Comparison of ENCODE assay signal across 32 cellular contexts in the genomic region with DNA sequence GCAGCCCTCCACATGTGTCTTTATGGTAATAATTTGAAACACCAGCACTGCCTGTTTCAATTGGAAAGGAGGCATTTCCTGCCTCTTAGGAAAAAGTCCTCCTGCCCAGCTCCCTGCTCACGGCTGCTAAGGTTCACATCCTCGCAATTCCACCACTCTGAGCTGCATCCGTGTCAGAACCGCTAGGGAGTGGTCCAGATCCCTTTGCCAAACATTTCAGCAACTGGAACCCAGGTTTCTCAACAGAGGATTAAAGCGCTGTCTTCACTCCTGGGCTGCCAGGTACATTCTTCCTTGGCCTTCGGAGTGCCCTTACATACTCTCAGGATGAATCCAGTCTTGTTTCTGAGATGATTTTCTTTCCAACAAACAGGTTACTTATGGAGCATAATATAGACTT. TPM values are rescaled to one million over a fixed set of nuclear protein-coding genes. Genes with fewer than 3 reads are reported as not detected.
"Had no signal": no experiment of that assay in that cellular context is flagged by ENCODE, and none has a peak within 500 bp of the region (broad histone marks: within the 10 kb centered on the region; RNA-seq: fewer than 3 reads in every experiment).

No MANE protein-coding gene starts in this region.

- H3K27me3 ChIP-seq: adrenal gland, body of pancreas, breast epithelium, MG63, SJCRH30 had no signal

- H3K36me3 ChIP-seq: adrenal gland, breast epithelium, MG63, SJCRH30 had no signal

- H2AFZ ChIP-seq: PC-9 had no signal

- H3K27ac ChIP-seq: adrenal gland, body of pancreas, breast epithelium, PC-9, SJCRH30, SK-N-MC had no signal

- H3K27me3 Mint-ChIP-seq: activated CD4-positive, alpha-beta T cell treated with anti-CD3 and anti-CD28 coated beads, Interleukin-2, amount 10 ng/mL, durations not matched to agents 7 days and 5 days had no signal

- H3K9me3 Mint-ChIP-seq: activated CD4-positive, alpha-beta T cell treated with anti-CD3 and anti-CD28 coated beads, Interleukin-2, amount 10 ng/mL, durations not matched to agents 7 days and 5 days; activated naive CD4-positive, alpha-beta T cell treated with anti-CD3 and anti-CD28 coated beads for 36 hours; activated naive CD4-positive, alpha-beta T cell treated with anti-CD3 and anti-CD28 coated beads, Interleukin-2, amount 50 U/mL, for 72 hours; activated T-cell treated with anti-CD3 and anti-CD28 coated beads, Interleukin-2, amount 50 U/mL, for 4 hours; activated T-helper 1 cell treated with anti-CD3 and anti-CD28 coated beads, Interleukin-12 subunit alpha, Interleukin-12 subunit beta, Interleukin-2, Interleukin-4 antibody, amounts not matched to agents 30 ng/mL and 10 ng/mL and 1 ng/mL, durations not matched to agents 14 hours and 24 hours and 36 hours; WTC11 had no signal

- H3K9me3 ChIP-seq: adrenal gland, body of pancreas, breast epithelium, MG63, SJCRH30 had no signal

- ATAC-seq: activated CD4-positive, alpha-beta T cell treated with anti-CD3 and anti-CD28 coated beads for 36 hours; activated CD4-positive, CD25-positive, alpha-beta regulatory T cell treated with anti-CD3 and anti-CD28 coated beads, Interleukin-2, amount 50 U/mL, for 24 hours; activated naive CD4-positive, alpha-beta T cell treated with anti-CD3 and anti-CD28 coated beads, Interleukin-2, amount 50 U/mL, for 72 hours; activated T-cell treated with anti-CD3 and anti-CD28 coated beads, Interleukin-2, amount 50 U/mL, for 4 hours; body of pancreas; WTC11 had no signal

- H3K4me1 ChIP-seq: adrenal gland, body of pancreas, breast epithelium, SJCRH30 had no signal

- H3K4me3 ChIP-seq: adrenal gland, body of pancreas, breast epithelium, MG63, PC-9, SJCRH30, SK-N-MC had no signal

- H3K36me3 Mint-ChIP-seq: activated naive CD4-positive, alpha-beta T cell treated with anti-CD3 and anti-CD28 coated beads, Interleukin-2, amount 50 U/mL, for 72 hours; WTC11 had no signal

- H3K4me3 Mint-ChIP-seq: activated CD4-positive, alpha-beta T cell treated with anti-CD3 and anti-CD28 coated beads for 36 hours; activated CD4-positive, alpha-beta T cell treated with anti-CD3 and anti-CD28 coated beads, Interleukin-2, amount 10 ng/mL, durations not matched to agents 7 days and 5 days; activated naive CD4-positive, alpha-beta T cell treated with anti-CD3 and anti-CD28 coated beads for 36 hours; activated T-cell treated with anti-CD3 and anti-CD28 coated beads, Interleukin-2, amount 50 U/mL, for 4 hours; activated T-helper 1 cell treated with anti-CD3 and anti-CD28 coated beads, Interleukin-12 subunit alpha, Interleukin-12 subunit beta, Interleukin-2, Interleukin-4 antibody, amounts not matched to agents 30 ng/mL and 10 ng/mL and 1 ng/mL, durations not matched to agents 14 hours and 24 hours and 36 hours; WTC11 had no signal

- H3K4me1 Mint-ChIP-seq: activated CD4-positive, alpha-beta T cell treated with anti-CD3 and anti-CD28 coated beads for 36 hours; activated CD4-positive, alpha-beta T cell treated with anti-CD3 and anti-CD28 coated beads, Interleukin-2, amount 10 ng/mL, durations not matched to agents 7 days and 5 days had no signal

- H3K27ac Mint-ChIP-seq: activated CD4-positive, alpha-beta T cell treated with anti-CD3 and anti-CD28 coated beads for 36 hours; activated CD4-positive, alpha-beta T cell treated with anti-CD3 and anti-CD28 coated beads, Interleukin-2, amount 10 ng/mL, durations not matched to agents 7 days and 5 days; activated naive CD4-positive, alpha-beta T cell treated with anti-CD3 and anti-CD28 coated beads for 36 hours; activated naive CD4-positive, alpha-beta T cell treated with anti-CD3 and anti-CD28 coated beads, Interleukin-2, amount 50 U/mL, for 72 hours; activated T-helper 1 cell treated with anti-CD3 and anti-CD28 coated beads, Interleukin-12 subunit alpha, Interleukin-12 subunit beta, Interleukin-2, Interleukin-4 antibody, amounts not matched to agents 30 ng/mL and 10 ng/mL and 1 ng/mL, durations not matched to agents 14 hours and 24 hours and 36 hours; WTC11 had no signal

- DNase-seq: activated CD4-positive, alpha-beta T cell treated with anti-CD3 and anti-CD28 coated beads for 36 hours; activated CD4-positive, alpha-beta T cell treated with anti-CD3 and anti-CD28 coated beads, Interleukin-2, amount 10 ng/mL, durations not matched to agents 7 days and 5 days; activated CD4-positive, alpha-beta T cell treated with anti-CD3 and anti-CD28 coated beads, Interleukin-2, amount 50 U/mL, for 48 hours; activated CD8-positive, alpha-beta memory T cell treated with anti-CD3 and anti-CD28 coated beads, Interleukin-2, amount 50 U/mL, for 4 hours; activated gamma-delta T cell treated with Interleukin-2 at 50 U/mL for 16 hours; activated naive CD4-positive, alpha-beta T cell treated with anti-CD3 and anti-CD28 coated beads for 36 hours; activated T-cell treated with anti-CD3 and anti-CD28 coated beads for 4 hours; activated T-cell treated with anti-CD3 and anti-CD28 coated beads, Interleukin-2, amount 50 U/mL, for 4 hours; body of pancreas; Kasumi-1; KG1; MG63; NCI-H1048; NCI-H1105 treated with DMSO at 0.1 percent for 48 hours; NCI-H1436 treated with DMSO at 0.1 percent for 48 hours; NCI-H1694 treated with DMSO at 0.1 percent for 48 hours; NCI-H2029; NCI-H510A; NCI-H526; NCI-H748 treated with DMSO at 0.1 percent for 48 hours; NK-92 treated with Interleukin-12 subunit alpha and Interleukin-12 subunit beta, amount 100 ng/mL, for 24 hours; PC-9; SHP77; SJCRH30; T1000 had no signal

- H3K4me2 ChIP-seq: PC-9 had no signal

RNA-seq across cellular contexts. Expression of a gene that starts 23.3 kb away (rescaled TPM):
- total RNA-seq: PC-9, SJCRH30 had no signal
